34 cellular contexts compared by ENCODE assay signal in the genomic region with DNA sequence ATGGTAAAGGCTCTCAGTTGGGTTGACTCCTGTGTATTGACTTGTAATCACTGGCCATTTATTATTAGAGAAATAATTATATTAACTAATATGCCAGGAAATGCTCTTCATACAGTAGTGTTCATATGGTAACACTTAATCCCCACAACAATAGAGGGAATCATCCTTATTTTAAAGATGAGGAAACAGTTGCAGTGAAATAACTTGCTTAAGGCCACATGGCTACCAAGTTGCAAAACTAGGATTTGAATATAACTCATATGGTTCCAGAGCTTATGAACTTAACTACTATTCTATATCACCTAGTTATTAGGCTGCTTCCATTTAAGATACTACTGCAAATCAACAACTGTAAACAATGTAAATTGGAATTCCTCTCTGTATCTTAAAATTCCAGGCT.
"Had no signal": no experiment of that assay in that cellular context is flagged by ENCODE, and none has a peak within 500 bp of the region (broad histone marks: within the 10 kb centered on the region; RNA-seq: fewer than 3 reads in every experiment).

No MANE protein-coding gene starts in this region.

- ATAC-seq: activated naive CD4-positive, alpha-beta T cell treated with anti-CD3 and anti-CD28 coated beads, Interleukin-2, amount 50 U/mL, for 72 hours; activated naive CD8-positive, alpha-beta T cell treated with anti-CD3 and anti-CD28 coated beads, Interleukin-2, amount 50 U/mL, for 24 hours; activated T-cell treated with anti-CD3 and anti-CD28 coated beads, Interleukin-2, amount 50 U/mL, for 4 hours; activated T-cell treated with anti-CD3 and anti-CD28 coated beads, Interleukin-2, amount 50 U/mL, for 72 hours; activated T-helper 17 cell treated with anti-CD3 and anti-CD28 coated beads, Interleukin-2, amount 50 U/mL, for 72 hours; body of pancreas had no signal

- H3K27me3 ChIP-seq: adrenal gland, ascending aorta, body of pancreas, brain microvascular endothelial cell, breast epithelium, cardiac muscle cell had no signal

- H3K4me3 ChIP-seq: adrenal gland, ascending aorta, body of pancreas, breast epithelium, cardiac muscle cell had no signal

- DNase-seq: activated effector memory CD4-positive, alpha-beta T cell treated with anti-CD3 and anti-CD28 coated beads, Interleukin-2, amount 50 U/mL, for 16 hours; activated effector memory CD4-positive, alpha-beta T cell treated with Interleukin-2 at 50 U/mL for 16 hours; activated gamma-delta T cell; activated gamma-delta T cell treated with Interleukin-2 at 50 U/mL for 16 hours; activated naive CD4-positive, alpha-beta T cell; activated naive CD4-positive, alpha-beta T cell treated with anti-CD3 and anti-CD28 coated beads for 36 hours; activated naive CD4-positive, alpha-beta T cell treated with anti-CD3 and anti-CD28 coated beads, Interleukin-2, amount 10 ng/mL, durations not matched to agents 7 days and 5 days; activated naive CD4-positive, alpha-beta T cell treated with anti-CD3 and anti-CD28 coated beads, Interleukin-2, amount 50 U/mL, for 16 hours; activated naive CD4-positive, alpha-beta T cell treated with Interleukin-2 at 50 U/mL for 16 hours; activated naive CD8-positive, alpha-beta T cell treated with anti-CD3 and anti-CD28 coated beads for 36 hours; activated naive CD8-positive, alpha-beta T cell treated with anti-CD3 and anti-CD28 coated beads, Interleukin-2, amount 10 ng/mL, durations not matched to agents 7 days and 5 days; activated naive CD8-positive, alpha-beta T cell treated with anti-CD3 and anti-CD28 coated beads, Interleukin-2, amount 50 U/mL, for 24 hours; activated T-cell treated with anti-CD3 and anti-CD28 coated beads for 4 hours; activated T-cell treated with anti-CD3 and anti-CD28 coated beads, Interleukin-2, amount 50 U/mL, for 1 hour; activated T-cell treated with anti-CD3 and anti-CD28 coated beads, Interleukin-2, amount 50 U/mL, for 24 hours; activated T-cell treated with anti-CD3 and anti-CD28 coated beads, Interleukin-2, amount 50 U/mL, for 4 hours; activated T-cell treated with anti-CD3 and anti-CD28 coated beads, Interleukin-2, amount 50 U/mL, for 48 hours; activated T-cell treated with anti-CD3 and anti-CD28 coated beads, Interleukin-2, amount 50 U/mL, for 72 hours; adrenal gland; amniotic stem cell; amygdala; anterior cingulate cortex; aorta; body of pancreas; brain microvascular endothelial cell; caudate nucleus; central memory CD4-positive, alpha-beta T cell; cerebellar nuclear complex had no signal

- H3K27ac ChIP-seq: adrenal gland, ascending aorta, body of pancreas, brain microvascular endothelial cell, breast epithelium, cardiac muscle cell had no signal

- H3K9me3 ChIP-seq: adrenal gland, ascending aorta, body of pancreas, breast epithelium had no signal

- H3K36me3 ChIP-seq: adrenal gland, ascending aorta, brain microvascular endothelial cell, breast epithelium, cardiac muscle cell had no signal

- H3K4me1 ChIP-seq: adrenal gland, ascending aorta, body of pancreas, breast epithelium had no signal

- FAIRE-seq: astrocyte had no signal
